Comparison of ENCODE assay signal across 1 cellular context in genomic region chr11:75562048-75562835, GRCh38.
TF ChIP-seq lines count a peak whose summit lies in the region.

SERPINH1 (plus strand) TSS chr11:75562253; CDS start chr11:75566350, 4,097 bp downstream.

TF ChIP-seq in HepG2, 621 proteins besides CTCF, POLR2A, EP300 and RAD21 (continued from another document and continues in another):
- TF ChIP-seq AHDC1 (CRISPR knock-in tag; IDR thresholded peaks at IDR 0.05; ENCODE audit: borderline replicate concordance) = peak; percentile 57; the same call in 1 of the 2 replicates
- no peak for TF ChIP-seq TSC22D2 (CRISPR knock-in tag; IDR thresholded peaks at IDR 0.05; ENCODE audit: borderline replicate concordance)
- TF ChIP-seq TCF7 (IDR thresholded peaks at IDR 0.05; ENCODE audit: low read depth) = no peak
- TF ChIP-seq ZNF296 (CRISPR knock-in tag; conservative IDR thresholded peaks at IDR 0.05) = 0 out of 2 replicates have a peak, but pooled peaks have one; percentile 49
- TF ChIP-seq ZNF281 (CRISPR knock-in tag; IDR thresholded peaks at IDR 0.05; ENCODE audit: borderline replicate concordance) = no peak
- TF ChIP-seq NRL (CRISPR knock-in tag; IDR thresholded peaks at IDR 0.05; ENCODE audit: borderline replicate concordance) = no peak
- no peak for TF ChIP-seq ZFP37 (CRISPR knock-in tag; IDR thresholded peaks at IDR 0.05; ENCODE audit: borderline replicate concordance)
- TF ChIP-seq ZBED4 (CRISPR knock-in tag; IDR thresholded peaks at IDR 0.05; ENCODE audit: borderline replicate concordance) = no peak; the same call in 1 of the 2 replicates
- TF ChIP-seq PLRG1 (conservative IDR thresholded peaks at IDR 0.05) = no peak
- TF ChIP-seq ZNF513 (CRISPR knock-in tag; conservative IDR thresholded peaks at IDR 0.05) = no peak
- TF ChIP-seq CHD2 (IDR thresholded peaks at IDR 0.05; ENCODE audit: low read depth, low read length) = no peak
- TF ChIP-seq MAFF (IDR thresholded peaks at IDR 0.05; ENCODE audit: low read depth, low read length) = no peak
- no peak; the same call in 1 of the 2 replicates for TF ChIP-seq TFDP2 (CRISPR knock-in tag; IDR thresholded peaks at IDR 0.05)
- TF ChIP-seq RFXANK (CRISPR knock-in tag; IDR thresholded peaks at IDR 0.05) = no peak
- no peak for TF ChIP-seq TOPORS (CRISPR knock-in tag; IDR thresholded peaks at IDR 0.05)
- no peak for TF ChIP-seq ZFP90 (CRISPR knock-in tag; IDR thresholded peaks at IDR 0.05; ENCODE audit: borderline replicate concordance)
- no peak for TF ChIP-seq MTA1 (CRISPR knock-in tag; IDR thresholded peaks at IDR 0.05; ENCODE audit: borderline replicate concordance)
- no peak for TF ChIP-seq ISX (CRISPR knock-in tag; conservative IDR thresholded peaks at IDR 0.05)
- 0 out of 2 replicates have a peak, but pooled peaks have one; percentile 21 for TF ChIP-seq ZKSCAN8 (CRISPR knock-in tag; IDR thresholded peaks at IDR 0.05; ENCODE audit: borderline replicate concordance)
- peak; percentile 40 for TF ChIP-seq ZBTB26 (CRISPR knock-in tag; IDR thresholded peaks at IDR 0.05; ENCODE audit: borderline replicate concordance)
- TF ChIP-seq ARNT2 (CRISPR knock-in tag; IDR thresholded peaks at IDR 0.05; ENCODE audit: low read depth) = 0 out of 2 replicates have a peak, but pooled peaks have one; percentile 59
- no peak; the same call in 1 of the 2 replicates for TF ChIP-seq KLF12 (CRISPR knock-in tag; IDR thresholded peaks at IDR 0.05; ENCODE audit: borderline replicate concordance)
- no peak for TF ChIP-seq IKZF1 (IDR thresholded peaks at IDR 0.05)
- no peak for TF ChIP-seq HNF1B (CRISPR knock-in tag; IDR thresholded peaks at IDR 0.05)
- TF ChIP-seq FOXK2 (IDR thresholded peaks at IDR 0.05) = no peak
- no peak for TF ChIP-seq ONECUT2 (CRISPR knock-in tag; IDR thresholded peaks at IDR 0.05)
- TF ChIP-seq ZSCAN9 (CRISPR knock-in tag; IDR thresholded peaks at IDR 0.05; ENCODE audit: borderline replicate concordance) = no peak
- no peak for TF ChIP-seq CSRNP2 (CRISPR knock-in tag; conservative IDR thresholded peaks at IDR 0.05; ENCODE audit: low read depth)
- TF ChIP-seq ZBTB37 (CRISPR knock-in tag; IDR thresholded peaks at IDR 0.05) = no peak
- TF ChIP-seq ZKSCAN5 (CRISPR knock-in tag; IDR thresholded peaks at IDR 0.05) = no peak; the same call in 1 of the 2 replicates
- peak; percentile 64 for TF ChIP-seq PHF8 (CRISPR knock-in tag; IDR thresholded peaks at IDR 0.05)
- peak; percentile 41 for TF ChIP-seq ASH2L (IDR thresholded peaks at IDR 0.05; ENCODE audit: insufficient read length, low read depth, low read length)
- TF ChIP-seq NR0B2 (CRISPR knock-in tag; IDR thresholded peaks at IDR 0.05) = peak; percentile 76; the same call in 1 of the 2 replicates
